ENCODE assay signal across 22 cellular contexts in the genomic region with DNA sequence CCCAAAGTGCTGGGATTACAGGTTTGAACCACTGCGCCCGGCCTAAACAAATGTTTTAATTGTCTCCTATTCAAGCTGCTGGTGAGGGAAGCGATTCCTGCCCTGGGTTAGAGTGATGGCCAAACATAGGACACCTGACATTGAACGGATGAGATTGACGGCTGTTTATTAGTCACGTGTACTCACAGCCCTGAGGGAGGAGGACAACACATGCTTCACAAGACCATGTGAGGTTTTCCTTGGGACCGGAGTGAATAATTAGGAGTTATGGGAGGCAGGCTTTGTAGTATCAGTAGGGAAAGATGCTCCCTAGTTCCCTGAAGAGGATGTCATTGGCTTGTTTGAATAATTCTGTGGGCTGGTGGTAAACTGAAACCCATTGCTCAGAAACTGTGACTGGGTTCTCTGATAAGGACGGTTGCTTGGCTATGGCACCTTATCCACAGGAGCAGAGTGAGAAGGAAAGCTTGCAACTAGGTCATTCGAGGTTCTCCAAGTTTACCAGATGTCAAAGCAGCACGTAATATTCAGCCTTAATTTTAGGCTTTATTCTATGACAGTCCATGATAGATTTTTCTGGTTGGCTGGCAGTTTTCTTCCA.
"Had no signal": no experiment of that assay in that cellular context is flagged by ENCODE, and none has a peak within 500 bp of the region (broad histone marks: within the 10 kb centered on the region; RNA-seq: fewer than 3 reads in every experiment).

No MANE protein-coding gene starts in this region.

- H3K27ac ChIP-seq: adrenal gland, esophagus squamous epithelium, gastrocnemius medialis, left ventricle myocardium inferior, sigmoid colon, thyroid gland, upper lobe of right lung had no signal

- DNase-seq: activated CD4-positive, alpha-beta T cell treated with anti-CD3 and anti-CD28 coated beads for 4 hours; activated CD4-positive, alpha-beta T cell treated with anti-CD3 and anti-CD28 coated beads, Interleukin-2, amount 50 U/mL, for 48 hours; activated CD4-positive, CD25-positive, alpha-beta regulatory T cell; activated gamma-delta T cell; adrenal gland; central memory CD4-positive, alpha-beta T cell; effector memory CD4-positive, alpha-beta T cell; esophagus squamous epithelium; gastrocnemius medialis; hippocampal formation; left ventricle myocardium inferior; naive thymus-derived CD4-positive, alpha-beta T cell; sigmoid colon; stimulated activated CD4-positive, alpha-beta T cell treated with anti-CD3 and anti-CD28 coated beads, Interleukin-15, amount 100 ng/mL, for 24 hours; stimulated activated CD4-positive, alpha-beta T cell treated with anti-CD3 and anti-CD28 coated beads, Interleukin-2, amount 100 ng/mL, for 48 hours; stimulated activated CD8-positive, alpha-beta memory T cell treated with anti-CD3 and anti-CD28 coated beads, Interleukin-4, amount 100 ng/mL, for 48 hours; stimulated activated naive B cell treated with anti-CD40 and anti-IgM and Interleukin-4, amounts not matched to agents 10 μg/mL and 1 μg/mL and 100 μg/mL, for 72 hours; thyroid gland; upper lobe of right lung had no signal

- H3K9me3 ChIP-seq: adrenal gland, esophagus squamous epithelium, gastrocnemius medialis, sigmoid colon, thyroid gland, upper lobe of right lung had no signal

- H3K4me3 Mint-ChIP-seq: activated naive CD4-positive, alpha-beta T cell treated with anti-CD3 and anti-CD28 coated beads, Interleukin-2, amount 50 U/mL, for 24 hours; stimulated activated naive B cell treated with anti-CD40 and anti-IgM and Interleukin-4, amounts not matched to agents 10 μg/mL and 1 μg/mL and 100 μg/mL, for 72 hours; T-helper 1 cell treated with Interleukin-12 subunit alpha and Interleukin-12 subunit beta and Interleukin-4 antibody, amounts not matched to agents 30 μg/mL and 1 μg/mL, for 36 hours had no signal

- ATAC-seq: gastrocnemius medialis; naive thymus-derived CD4-positive, alpha-beta T cell; stimulated activated naive B cell treated with anti-CD40 and anti-IgM and Interleukin-4, amounts not matched to agents 10 μg/mL and 1 μg/mL and 100 μg/mL, for 72 hours; upper lobe of right lung had no signal

- H3K36me3 ChIP-seq: adrenal gland, esophagus squamous epithelium, gastrocnemius medialis, left ventricle myocardium inferior, sigmoid colon, thyroid gland, upper lobe of right lung had no signal

- H3K4me1 ChIP-seq: adrenal gland, esophagus squamous epithelium, gastrocnemius medialis, left ventricle myocardium inferior, sigmoid colon, thyroid gland, upper lobe of right lung had no signal

- H3K36me3 Mint-ChIP-seq: activated naive CD4-positive, alpha-beta T cell treated with anti-CD3 and anti-CD28 coated beads, Interleukin-2, amount 50 U/mL, for 24 hours; stimulated activated naive B cell treated with anti-CD40 and anti-IgM and Interleukin-4, amounts not matched to agents 10 μg/mL and 1 μg/mL and 100 μg/mL, for 72 hours had no signal

- H3K27me3 ChIP-seq: adrenal gland, esophagus squamous epithelium, gastrocnemius medialis, sigmoid colon, thyroid gland, upper lobe of right lung had no signal

- H3K4me3 ChIP-seq: adrenal gland, esophagus squamous epithelium, gastrocnemius medialis, left ventricle myocardium inferior, sigmoid colon, smooth muscle cell, thyroid gland, upper lobe of right lung had no signal

- H3K27me3 Mint-ChIP-seq: activated naive CD4-positive, alpha-beta T cell treated with anti-CD3 and anti-CD28 coated beads, Interleukin-2, amount 50 U/mL, for 24 hours; naive thymus-derived CD4-positive, alpha-beta T cell; stimulated activated naive B cell treated with anti-CD40 and anti-IgM and Interleukin-4, amounts not matched to agents 10 μg/mL and 1 μg/mL and 100 μg/mL, for 72 hours had no signal

- H3K27ac Mint-ChIP-seq: activated naive CD4-positive, alpha-beta T cell treated with anti-CD3 and anti-CD28 coated beads, Interleukin-2, amount 50 U/mL, for 24 hours; stimulated activated naive B cell treated with anti-CD40 and anti-IgM and Interleukin-4, amounts not matched to agents 10 μg/mL and 1 μg/mL and 100 μg/mL, for 72 hours; T-helper 1 cell treated with Interleukin-12 subunit alpha and Interleukin-12 subunit beta and Interleukin-4 antibody, amounts not matched to agents 30 μg/mL and 1 μg/mL, for 36 hours had no signal

- H3K9me3 Mint-ChIP-seq: activated naive CD4-positive, alpha-beta T cell treated with anti-CD3 and anti-CD28 coated beads, Interleukin-2, amount 50 U/mL, for 24 hours; stimulated activated naive B cell treated with anti-CD40 and anti-IgM and Interleukin-4, amounts not matched to agents 10 μg/mL and 1 μg/mL and 100 μg/mL, for 72 hours; T-helper 1 cell treated with Interleukin-12 subunit alpha and Interleukin-12 subunit beta and Interleukin-4 antibody, amounts not matched to agents 30 μg/mL and 1 μg/mL, for 36 hours had no signal
